ENCODE assay signal across 26 cellular contexts in the genomic region with DNA sequence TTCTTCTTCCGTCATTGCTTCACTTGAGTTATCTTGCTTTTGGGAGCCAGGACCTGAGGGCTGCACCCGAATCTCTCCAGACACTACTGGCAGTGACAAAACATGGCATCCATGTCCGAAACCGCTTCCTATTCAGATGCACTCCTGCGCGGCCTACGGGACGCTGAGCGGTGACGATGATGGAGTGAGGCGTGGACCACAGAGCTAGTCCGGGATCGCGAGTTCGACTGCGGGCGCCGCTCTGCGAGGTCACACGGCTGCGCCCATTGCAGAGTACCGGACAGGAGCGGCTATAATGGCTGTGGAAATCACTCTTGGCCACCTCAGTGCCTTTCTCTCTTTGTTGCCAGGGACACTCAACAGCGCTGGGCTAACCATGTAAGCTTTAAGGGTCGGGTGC.
DNase-seq lines count a peak whose midpoint lies in the region; ATAC-seq, FAIRE-seq and TF ChIP-seq lines count a peak whose summit lies in the region.
"Had no signal": no experiment of that assay in that cellular context is flagged by ENCODE, and none has a peak within 500 bp of the region (broad histone marks: within the 10 kb centered on the region; RNA-seq: fewer than 3 reads in every experiment).

No MANE protein-coding gene starts in this region.

- WGBS in testis, 2 donors = 78 to 91% methylated on average over 24 to 25 of the region's 25 CpGs

- H3K36me3 ChIP-seq in testis (ENCODE audit: low read depth, missing control alignments) = no peaks in the 10 kb centered on the region
- H3K36me3 ChIP-seq: BE2C; BLaER1 treated with 17β-estradiol and CSF1 and Interleukin-3, amounts not matched to agents 10 nM and 100 nM; HAP-1 had no signal

- no peak overlapping the region for H3K27ac Mint-ChIP-seq in chondrocyte (ENCODE audit: unreplicated experiment)
- H3K27ac Mint-ChIP-seq: CD14-positive monocyte; CD4-positive, alpha-beta memory T cell; HFFc6 had no signal

- no peaks in the 10 kb centered on the region for H3K9me3 Mint-ChIP-seq in chondrocyte (ENCODE audit: low read depth)

- no peaks in the 10 kb centered on the region for H3K4me1 ChIP-seq in testis
- H3K4me1 ChIP-seq: A549; BE2C; BLaER1 treated with 17β-estradiol and CSF1 and Interleukin-3, amounts not matched to agents 10 nM and 100 nM; HAP-1 had no signal

- peak; percentile 4 for FAIRE-seq in HTR-8/SVneo (lab: Jason Lieb, UNC)
- FAIRE-seq: A549, G401.6, GM12878, GM19239, H54 had no signal

- H3K36me3 Mint-ChIP-seq in chondrocyte (ENCODE audit: low read depth) = no peaks in the 10 kb centered on the region
- H3K36me3 Mint-ChIP-seq: CD14-positive monocyte; CD4-positive, alpha-beta memory T cell had no signal

- intact Hi-C loops in testis (cut with DNase I; ENCODE audit: low total_unique reads) = no loop called here

- TF ChIP-seq CTCF in chondrocyte (IDR thresholded peaks at IDR 0.05) = no peak
- no peak for TF ChIP-seq CTCF in testis (IDR thresholded peaks at IDR 0.05)

- H3K4me1 Mint-ChIP-seq in chondrocyte (ENCODE audit: low read depth) = no peaks in the 10 kb centered on the region
- H3K4me1 Mint-ChIP-seq: CD14-positive monocyte; CD4-positive, alpha-beta memory T cell had no signal

- TF ChIP-seq POLR2A in testis (IDR thresholded peaks at IDR 0.05) = no peak

- DNase-seq in D341Med (ENCODE audit: low spot score) (peak; percentile 8), HTR-8/SVneo (ENCODE audit: insufficient read length, low spot score) (no peak), chondrocyte (ENCODE audit: low spot score) (peak; percentile 79), testis (no peak)
- DNase-seq: 8988T; ACHN; AML-193; BE2C; Calu3; CD4-positive, alpha-beta memory T cell; COR-L47; DMS153; DND-41; GM23248; HFFc6 had no signal

- peaks cover 3% of the 10 kb centered on the region for H3K27me3 Mint-ChIP-seq in chondrocyte (ENCODE audit: low read depth)
- H3K27me3 Mint-ChIP-seq: CD4-positive, alpha-beta memory T cell had no signal

- ATAC-seq in GM18517 (IDR thresholded peaks at IDR 0.05; ENCODE audit: unreplicated experiment) = no peak
- no peak for ATAC-seq in GM18873 (IDR thresholded peaks at IDR 0.05; ENCODE audit: low FRiP score, unreplicated experiment)
- no peak for ATAC-seq in GM18868 (IDR thresholded peaks at IDR 0.05; ENCODE audit: unreplicated experiment)
- ATAC-seq: A549, GM12878 had no signal

- no peaks in the 10 kb centered on the region for H3K9me3 ChIP-seq in testis
- H3K9me3 ChIP-seq: A549; BE2C; BLaER1 treated with 17β-estradiol and CSF1 and Interleukin-3, amounts not matched to agents 10 nM and 100 nM; HAP-1 had no signal

- no peaks in the 10 kb centered on the region for H3K27me3 ChIP-seq in testis
- H3K27me3 ChIP-seq: BE2C; BLaER1 treated with 17β-estradiol and CSF1 and Interleukin-3, amounts not matched to agents 10 nM and 100 nM had no signal

- H3K27ac ChIP-seq in testis = no peak overlapping the region
- H3K27ac ChIP-seq: A549; BLaER1 treated with 17β-estradiol and CSF1 and Interleukin-3, amounts not matched to agents 10 nM and 100 nM; GM23248 had no signal

- no peak overlapping the region for H3K4me3 Mint-ChIP-seq in chondrocyte (ENCODE audit: unreplicated experiment)
- H3K4me3 Mint-ChIP-seq: CD14-positive monocyte; CD4-positive, alpha-beta memory T cell; HFFc6 had no signal

- peak overlapping the region; percentile 24 to 44 for H3K4me3 ChIP-seq in testis
- H3K4me3 ChIP-seq: A549; BLaER1 treated with 17β-estradiol and CSF1 and Interleukin-3, amounts not matched to agents 10 nM and 100 nM; GM12878; GM23248; HAP-1 had no signal

Comparison
In these comparisons a context has a peak if more than half of its experiments do, and no peak if none do; other contexts are left out.
1. DNase-seq: peak in D341Med (single experiment) and chondrocyte (single experiment); none in HTR-8/SVneo (single experiment) and testis (single experiment).